In genomic region chr17:20156196-20157077, GRCh38 we compare ENCODE assay signal across 1 cellular context.
TF ChIP-seq lines count a peak whose summit lies in the region.

No MANE protein-coding gene starts in this region.

TF ChIP-seq in HepG2, 621 proteins besides CTCF, POLR2A, EP300 and RAD21 (continued from another document):
- TF ChIP-seq ZNF687 (CRISPR knock-in tag; IDR thresholded peaks at IDR 0.05) = peak; percentile 30; the same call in 1 of the 2 replicates
- no peak for TF ChIP-seq ZNF652 (CRISPR knock-in tag; IDR thresholded peaks at IDR 0.05; ENCODE audit: borderline replicate concordance, low read depth)
- TF ChIP-seq ZNF253 (CRISPR knock-in tag; IDR thresholded peaks at IDR 0.05; ENCODE audit: borderline replicate concordance) = 0 out of 2 replicates have a peak, but pooled peaks have one; percentile 34
- no peak for TF ChIP-seq ZNF138 (CRISPR knock-in tag; IDR thresholded peaks at IDR 0.05; ENCODE audit: low read depth)
- peak; percentile 12; the same call in 1 of the 2 replicates for TF ChIP-seq PHF8 (CRISPR knock-in tag; IDR thresholded peaks at IDR 0.05)
- peak; percentile 81 for TF ChIP-seq EZH2 (conservative IDR thresholded peaks at IDR 0.05; ENCODE audit: low read depth, low read length)
- TF ChIP-seq ZFY (CRISPR knock-in tag; IDR thresholded peaks at IDR 0.05) = peak; percentile 49
- peak; percentile 74 for TF ChIP-seq FOSL2 (CRISPR knock-in tag; IDR thresholded peaks at IDR 0.05)
- TF ChIP-seq ZNF281 (CRISPR knock-in tag; IDR thresholded peaks at IDR 0.05; ENCODE audit: borderline replicate concordance) = peak; percentile 48; the same call in 1 of the 2 replicates
- 0 out of 2 replicates have a peak, but pooled peaks have one; percentile 39 for TF ChIP-seq KDM2A (CRISPR knock-in tag; IDR thresholded peaks at IDR 0.05; ENCODE audit: borderline replicate concordance, low read depth)
TF ChIP-seq in HepG2: peak in this region for 14.
